In the genomic region with DNA sequence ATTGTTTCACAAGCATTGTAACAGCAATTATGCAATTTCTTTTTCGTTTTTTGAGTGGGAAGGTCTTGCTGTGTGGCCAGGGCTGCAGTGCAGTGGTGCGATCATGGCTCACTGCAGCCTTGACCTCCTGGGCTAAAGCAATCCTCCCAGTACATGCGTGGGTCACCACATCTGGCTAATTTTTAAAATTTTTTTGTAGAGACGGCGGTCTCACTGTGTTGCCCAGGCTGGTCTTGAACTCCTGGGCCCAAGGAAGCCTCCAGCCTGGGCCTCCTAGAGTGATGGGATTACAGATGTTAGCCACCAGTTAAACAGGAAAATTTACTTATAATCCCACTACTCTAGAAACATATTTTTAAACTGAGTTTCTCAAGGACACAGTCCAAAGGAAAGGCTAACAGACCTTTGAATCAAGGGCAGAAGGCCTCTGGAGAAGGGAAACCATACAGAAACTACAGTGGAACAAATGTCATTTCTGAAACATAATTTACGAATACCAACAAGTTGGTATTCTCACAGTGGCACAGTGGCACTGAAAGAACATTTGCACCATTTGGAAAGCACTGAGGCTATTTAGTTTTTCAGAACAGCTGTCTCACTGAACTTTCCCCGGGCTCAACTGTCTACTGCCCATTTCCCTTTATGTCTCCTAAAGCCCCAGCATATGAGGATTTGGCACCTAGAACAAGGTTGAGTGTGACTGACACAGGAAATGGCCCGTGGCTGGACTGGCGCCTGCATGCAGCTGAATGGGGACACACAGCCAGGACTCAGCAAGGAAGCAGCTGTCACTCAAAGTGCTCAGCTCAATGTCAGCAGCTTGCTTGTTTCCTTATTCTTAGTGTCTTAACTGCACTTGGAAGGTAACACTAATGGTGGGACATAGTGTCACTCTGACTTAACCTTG, we compare ENCODE assay signal across 8 cellular contexts. TPM values are rescaled to one million over a fixed set of nuclear protein-coding genes. Genes with fewer than 3 reads are reported as not detected.
DNase-seq lines count a peak whose midpoint lies in the region; ATAC-seq and TF ChIP-seq lines count a peak whose summit lies in the region.

No MANE protein-coding gene starts in this region.

- no peak for TF ChIP-seq CTCF in cardiac muscle cell (IDR thresholded peaks at IDR 0.05; ENCODE audit: low read depth, low read length)
- no peak for TF ChIP-seq CTCF in suprapubic skin (IDR thresholded peaks at IDR 0.05)

- H3K27me3 ChIP-seq in cardiac muscle cell (no peaks in the 10 kb centered on the region), suprapubic skin (no peaks in the 10 kb centered on the region)

- no peak for TF ChIP-seq POLR2A in suprapubic skin (IDR thresholded peaks at IDR 0.05)

- H3K27ac ChIP-seq in cardiac muscle cell (peak overlapping the region; percentile 97), suprapubic skin (peak overlapping the region; percentile 10)

- H3K36me3 ChIP-seq in cardiac muscle cell (no peaks in the 10 kb centered on the region), suprapubic skin (no peaks in the 10 kb centered on the region)

- DNase-seq in NCI-H2171 treated with DMSO at 0.1 percent for 48 hours (lab: John Stamatoyannopoulos, UW), result peak; percentile 56
- no peak for DNase-seq in NCI-H2171 (lab: John Stamatoyannopoulos, UW)
- no peak for DNase-seq in cardiac muscle cell (ENCODE audit: low read depth in 1 of 2, low spot score in 1 of 2)
- DNase-seq in suprapubic skin (ENCODE audit: low spot score in 2 of 2), result no peak
- DNase-seq in cortex of kidney (lab: John Stamatoyannopoulos, UW), result no peak

- H3K9me3 ChIP-seq in cardiac muscle cell (ENCODE audit: low read depth) (no peaks in the 10 kb centered on the region), suprapubic skin (no peaks in the 10 kb centered on the region)

- 71% methylated on average over 9 of the region's 9 CpGs for WGBS in suprapubic skin

- H3K4me3 ChIP-seq in cardiac muscle cell (no peak overlapping the region), suprapubic skin (no peak overlapping the region)

- no peak for TF ChIP-seq EP300 in suprapubic skin (IDR thresholded peaks at IDR 0.05)

- H3K4me1 ChIP-seq in cardiac muscle cell (ENCODE audit: low read depth), result peaks cover 19% of the 10 kb centered on the region
- peaks cover 28% of the 10 kb centered on the region for H3K4me1 ChIP-seq in suprapubic skin

- ATAC-seq in HG03457 (IDR thresholded peaks at IDR 0.05; ENCODE audit: unreplicated experiment), result no peak
- no peak for ATAC-seq in HG03045 (IDR thresholded peaks at IDR 0.05; ENCODE audit: unreplicated experiment)

TF ChIP-seq in PFSK-1, 5 proteins besides CTCF, POLR2A, EP300 and RAD21:
- TF ChIP-seq TAF1 (IDR thresholded peaks at IDR 0.05; ENCODE audit: borderline replicate concordance, insufficient read depth, low read length), result no peak
- peak; percentile 64 for TF ChIP-seq FOXP2 (optimal IDR thresholded peaks at IDR 0.05; ENCODE audit: borderline replicate concordance, extremely low read depth, extremely low read length, insufficient read depth)
- TF ChIP-seq SIN3A (IDR thresholded peaks at IDR 0.05; ENCODE audit: borderline replicate concordance, insufficient read depth, low read length), result no peak
- TF ChIP-seq POLR2AphosphoS5 (IDR thresholded peaks at IDR 0.05; ENCODE audit: low read depth, low read length), result no peak
- TF ChIP-seq REST (IDR thresholded peaks at IDR 0.05; ENCODE audit: insufficient read depth in 1 of 2, low read depth in 2 of 2, low read length in 2 of 2), result no peak

RNA-seq across cellular contexts. Expression of gene PRKAR1A, which starts 2.8 kb away (rescaled TPM):
- 466 TPM for polyA plus RNA-seq in PFSK-1 (2012; ENCODE audit: insufficient read length, low read depth)
- total RNA-seq in cardiac muscle cell (458 and 473 TPM in 2 replicates), suprapubic skin (100 to 1,000 TPM; 245 to 286 (median 264) TPM)
- polyA plus RNA-seq in cardiac muscle cell, result 301 and 323 TPM in 2 replicates

RNA-seq across cellular contexts. Expression of gene WIPI1, which starts 52.1 kb away (rescaled TPM):
- 32.0 TPM for polyA plus RNA-seq in PFSK-1 (2012; ENCODE audit: insufficient read length, low read depth)
- total RNA-seq in cardiac muscle cell (39.8 and 76.7 TPM in 2 replicates), suprapubic skin (10 to 100 TPM; 19.3 to 35.1 (median 27.8) TPM)
- 57.5 and 72.5 TPM in 2 replicates for polyA plus RNA-seq in cardiac muscle cell
